ENCODE assay signal across 19 cellular contexts in genomic region chr22:31246687-31247086, GRCh38. TPM values are rescaled to one million over a fixed set of nuclear protein-coding genes. Genes with fewer than 3 reads are reported as not detected.
DNase-seq lines count a peak whose midpoint lies in the region; ATAC-seq and TF ChIP-seq lines count a peak whose summit lies in the region.
"Had no signal": no experiment of that assay in that cellular context is flagged by ENCODE, and none has a peak within 500 bp of the region (broad histone marks: within the 10 kb centered on the region; RNA-seq: fewer than 3 reads in every experiment).

No MANE protein-coding gene starts in this region.

- H4K91ac ChIP-seq in mesenchymal stem cell (ENCODE audit: low read length), result no peak overlapping the region

- peaks cover 32% of the 10 kb centered on the region for H3K79me2 ChIP-seq in smooth muscle cell (ENCODE audit: low read depth)

- H3K36me3 Mint-ChIP-seq in activated T-cell treated with anti-CD3 and anti-CD28 coated beads, Interleukin-2, amount 50 U/mL, for 72 hours (ENCODE audit: insufficient read depth in 2 of 2), result peaks cover 0 to 5% of the 10 kb centered on the region in 2 donors

- H3K23ac ChIP-seq in mesenchymal stem cell (ENCODE audit: low read length in 2 of 2), result no peak overlapping the region

- H3K4ac ChIP-seq in mesenchymal stem cell (ENCODE audit: low read depth in 1 of 2, low read length in 2 of 2), result no peak overlapping the region

- no peak overlapping the region for H2BK120ac ChIP-seq in mesenchymal stem cell (ENCODE audit: low read depth, low read length)

- H3K27ac ChIP-seq in VCaP (peak overlapping the region; percentile 62), mesenchymal stem cell (ENCODE audit: low read length, poor library complexity, severe bottlenecking) (no peak overlapping the region), smooth muscle cell (ENCODE audit: low read depth) (peak overlapping the region; percentile 92)
- H3K27ac ChIP-seq: BLaER1, KMS-11, Peyer's patch had no signal

- H3K36me3 ChIP-seq in mesenchymal stem cell (ENCODE audit: control insufficient read depth in 1 of 2, insufficient read depth in 2 of 2, low read depth in 1 of 2, low read length in 2 of 2), result no peaks in the 10 kb centered on the region
- no peaks in the 10 kb centered on the region for H3K36me3 ChIP-seq in smooth muscle cell (ENCODE audit: low read depth)
- H3K36me3 ChIP-seq: Peyer's patch had no signal

- H3K9ac ChIP-seq in mesenchymal stem cell (ENCODE audit: low read length) (no peak overlapping the region), smooth muscle cell (ENCODE audit: low read depth) (no peak overlapping the region)
- H3K9ac ChIP-seq: KMS-11 had no signal

- H4K8ac ChIP-seq in mesenchymal stem cell (ENCODE audit: low read length), result no peak overlapping the region

- ATAC-seq in activated T-cell treated with anti-CD3 and anti-CD28 coated beads, Interleukin-2, amount 50 U/mL, for 72 hours (replicated peaks in 1 of 2), result no peak
- no peak for ATAC-seq in GM18909 (IDR thresholded peaks at IDR 0.05; ENCODE audit: poor library complexity, unreplicated experiment)
- no peak for ATAC-seq in left colon
- ATAC-seq: HepG2 had no signal

- intact Hi-C loops in left colon (cut with DNase I, micrococcal nuclease), result no loop called here

- H2BK5ac ChIP-seq in mesenchymal stem cell (ENCODE audit: low read depth, low read length, poor library complexity, severe bottlenecking), result no peak overlapping the region

- H3K4me3 ChIP-seq in mesenchymal stem cell (ENCODE audit: insufficient read depth in 1 of 2, low read depth in 1 of 2, low read length in 2 of 2) (no peak overlapping the region), smooth muscle cell (no peak overlapping the region)
- H3K4me3 ChIP-seq: BLaER1, Peyer's patch had no signal

- H3K4me1 ChIP-seq in mesenchymal stem cell (ENCODE audit: control insufficient read depth, insufficient read depth, low read depth, low read length) (peaks cover 33% of the 10 kb centered on the region), smooth muscle cell (ENCODE audit: low read depth) (peaks cover 46% of the 10 kb centered on the region)

- H3K27ac Mint-ChIP-seq in activated T-cell treated with anti-CD3 and anti-CD28 coated beads, Interleukin-2, amount 50 U/mL, for 72 hours, result peak overlapping the region; percentile 1

- no peak for DNase-seq in activated T-cell treated with anti-CD3 and anti-CD28 coated beads, Interleukin-2, amount 50 U/mL, for 72 hours
- no peak for DNase-seq in activated T-cell treated with anti-CD3 and anti-CD28 coated beads for 4 hours
- DNase-seq in mesenchymal stem cell, result no peak
- no peak for DNase-seq in smooth muscle cell (lab: John Stamatoyannopoulos, UW; ENCODE audit: unreplicated experiment)
- DNase-seq in NCI-H774 (lab: John Stamatoyannopoulos, UW), result no peak
- DNase-seq in left colon, result no peak
- DNase-seq: CD8-positive, alpha-beta memory T cell; DMS79; NCI-H1048; NCI-H1436 treated with DMSO at 0.1 percent for 48 hours; NCI-H2081; NCI-H510A; Peyer's patch; SHP77 had no signal

- no peak overlapping the region for H3K18ac ChIP-seq in mesenchymal stem cell (ENCODE audit: low read depth in 1 of 2, low read length in 2 of 2)

- H3K9me3 ChIP-seq in mesenchymal stem cell (ENCODE audit: control insufficient read depth, low read length), result no peaks in the 10 kb centered on the region
- H3K9me3 ChIP-seq in smooth muscle cell (replicated peaks; ENCODE audit: low read depth), result no peaks in the 10 kb centered on the region
- H3K9me3 ChIP-seq: BLaER1, Peyer's patch had no signal

- H2BK12ac ChIP-seq in mesenchymal stem cell (ENCODE audit: low read length in 2 of 2), result peak overlapping the region; percentile 43 to 58

- H3K4me3 Mint-ChIP-seq in activated T-cell treated with anti-CD3 and anti-CD28 coated beads, Interleukin-2, amount 50 U/mL, for 72 hours, result no peak overlapping the region
- H3K4me3 Mint-ChIP-seq: CD8-positive, alpha-beta memory T cell had no signal

- peak overlapping the region; percentile 55 for H2AK5ac ChIP-seq in mesenchymal stem cell (ENCODE audit: low read length, severe bottlenecking)

- H3K4me2 ChIP-seq in mesenchymal stem cell (ENCODE audit: low read length, poor library complexity, severe bottlenecking), result no peak overlapping the region
- no peak overlapping the region for H3K4me2 ChIP-seq in smooth muscle cell
- H3K4me2 ChIP-seq: KMS-11 had no signal

- H3K14ac ChIP-seq in mesenchymal stem cell (ENCODE audit: low read length in 2 of 2), result no peak overlapping the region

- peaks cover 19% of the 10 kb centered on the region for H4K20me1 ChIP-seq in smooth muscle cell (ENCODE audit: low read depth)

- peaks cover 37% of the 10 kb centered on the region for H3F3A ChIP-seq in smooth muscle cell (ENCODE audit: low read depth)

- H3K79me1 ChIP-seq in mesenchymal stem cell (replicated peaks; ENCODE audit: low read length, poor library complexity, severe bottlenecking), result peaks cover 16% of the 10 kb centered on the region

- H3K27me3 ChIP-seq in mesenchymal stem cell (ENCODE audit: control insufficient read depth in 1 of 2, insufficient read depth in 1 of 2, low read length in 2 of 2), result no peaks in the 10 kb centered on the region
- H3K27me3 ChIP-seq in smooth muscle cell (ENCODE audit: low read depth), result no peaks in the 10 kb centered on the region
- H3K27me3 ChIP-seq: BLaER1, Peyer's patch had no signal

- no peak for TF ChIP-seq CTCF in VCaP (conservative IDR thresholded peaks at IDR 0.05)
- TF ChIP-seq CTCF in smooth muscle cell (IDR thresholded peaks at IDR 0.05; ENCODE audit: borderline replicate concordance, insufficient read depth, poor library complexity, severe bottlenecking), result no peak

- H3K27me3 Mint-ChIP-seq in activated T-cell treated with anti-CD3 and anti-CD28 coated beads, Interleukin-2, amount 50 U/mL, for 72 hours (ENCODE audit: low read depth), result no peaks in the 10 kb centered on the region
- H3K27me3 Mint-ChIP-seq: CD8-positive, alpha-beta memory T cell had no signal

- no peak overlapping the region for H2AFZ ChIP-seq in mesenchymal stem cell (ENCODE audit: low read depth, low read length)
- H2AFZ ChIP-seq in smooth muscle cell (ENCODE audit: low read depth), result no peak overlapping the region

- no peaks in the 10 kb centered on the region for H3K9me3 Mint-ChIP-seq in activated T-cell treated with anti-CD3 and anti-CD28 coated beads, Interleukin-2, amount 50 U/mL, for 72 hours
- H3K9me3 Mint-ChIP-seq: CD8-positive, alpha-beta memory T cell had no signal

- H3K4me1 Mint-ChIP-seq in activated T-cell treated with anti-CD3 and anti-CD28 coated beads, Interleukin-2, amount 50 U/mL, for 72 hours (ENCODE audit: low read depth), result peaks cover 6% of the 10 kb centered on the region

- no peak overlapping the region for H2BK15ac ChIP-seq in mesenchymal stem cell (ENCODE audit: low read depth, poor library complexity, severe bottlenecking)

- 80% methylated on average over 2 of the region's 2 CpGs for WGBS in mesenchymal stem cell
- 56% methylated on average over 2 of the region's 2 CpGs for WGBS in smooth muscle cell (ENCODE audit: low lambda C conversion rate)

RNA-seq across cellular contexts. Expression of gene LIMK2, which starts 34.6 kb away (rescaled TPM):
- total RNA-seq in activated T-cell treated with anti-CD3 and anti-CD28 coated beads, Interleukin-2, amount 50 U/mL, for 72 hours, result 10 to 100 TPM; 36.2 to 37.0 TPM
- polyA plus RNA-seq in mesenchymal stem cell (2013, experiment 1 of 2), result 20.1 TPM
- 17.1 TPM for polyA plus RNA-seq in mesenchymal stem cell (2013, experiment 2 of 2)
- 126 and 147 TPM in 2 replicates for total RNA-seq in smooth muscle cell
- 85.7 and 141 TPM in 2 replicates for polyA plus RNA-seq in smooth muscle cell
- total RNA-seq in left colon, result 100 to 1,000 TPM; 102 to 142 TPM

RNA-seq across cellular contexts. Expression of gene PIK3IP1, which starts 45.6 kb away (rescaled TPM):
- 10 to 100 TPM; 34.1 to 39.5 TPM for total RNA-seq in activated T-cell treated with anti-CD3 and anti-CD28 coated beads, Interleukin-2, amount 50 U/mL, for 72 hours
- polyA plus RNA-seq in mesenchymal stem cell (2013, experiment 1 of 2), result 28.6 TPM
- polyA plus RNA-seq in mesenchymal stem cell (2013, experiment 2 of 2), result 29.9 TPM
- total RNA-seq in smooth muscle cell (12.6 and 16.9 TPM in 2 replicates), left colon (10 to 100 TPM in 1 of 2 donors, 1 to 10 TPM in 1; 8.1 to 21.9 TPM)
- polyA plus RNA-seq in smooth muscle cell, result 20.2 and 26.3 TPM in 2 replicates
